Comparison of ENCODE assay signal across 29 cellular contexts in the genomic region with DNA sequence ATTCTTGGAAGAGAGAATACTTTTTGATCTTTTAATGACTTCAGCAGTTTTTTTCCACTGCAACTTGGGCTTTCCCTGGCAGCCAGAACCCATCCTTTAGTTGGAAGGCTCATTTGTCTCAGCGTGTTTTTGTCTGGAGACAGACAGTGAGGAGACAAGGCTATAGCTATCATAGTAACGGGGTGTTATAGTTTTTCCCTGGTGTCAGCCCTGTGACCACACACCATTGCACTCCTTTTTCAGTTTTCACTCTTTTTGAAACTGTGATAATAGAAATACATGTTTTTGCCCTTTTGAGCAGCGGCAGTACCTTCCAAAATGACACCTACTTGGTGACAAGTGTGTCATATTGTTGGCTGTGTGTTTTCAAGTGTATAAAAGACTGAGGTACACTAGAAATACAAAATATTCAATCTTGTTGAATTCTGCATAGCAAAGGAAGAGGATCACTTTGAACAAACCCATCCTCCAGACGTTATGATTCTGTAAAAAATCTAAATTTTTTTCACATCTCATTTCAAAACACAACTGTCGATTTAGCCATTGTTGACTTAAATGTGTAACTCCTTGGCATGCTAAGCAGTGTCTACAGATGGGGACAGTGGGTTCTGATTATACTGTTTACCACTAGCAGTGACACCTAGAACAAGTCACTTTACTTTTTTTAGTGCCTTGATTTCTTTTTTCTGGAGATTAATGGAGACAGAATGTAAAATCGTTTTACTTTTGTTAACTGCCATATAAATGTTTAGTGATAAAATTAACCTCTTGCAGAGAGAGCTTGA.
"Had no signal": no experiment of that assay in that cellular context is flagged by ENCODE, and none has a peak within 500 bp of the region (broad histone marks: within the 10 kb centered on the region; RNA-seq: fewer than 3 reads in every experiment).

No MANE protein-coding gene starts in this region.

- H3K4me3 Mint-ChIP-seq: naive thymus-derived CD4-positive, alpha-beta T cell; natural killer cell treated with Interleukin-12 subunit alpha and Interleukin-12 subunit beta and Interleukin-15 and Interleukin-18, amount 100 ng/mL, for 72 hours; stimulated activated memory B cell treated with anti-CD40 and anti-IgM and Interleukin-4, amounts not matched to agents 10 μg/mL and 1 μg/mL and 100 μg/mL, for 72 hours; stimulated activated naive CD8-positive, alpha-beta T cell treated with anti-CD3 and anti-CD28 coated beads, Interleukin-15, amount 100 ng/mL, for 72 hours; type B pancreatic cell had no signal

- H3K9me3 Mint-ChIP-seq: natural killer cell treated with Interleukin-12 subunit alpha and Interleukin-12 subunit beta and Interleukin-15 and Interleukin-18, amount 100 ng/mL, for 72 hours; stimulated activated naive CD8-positive, alpha-beta T cell treated with anti-CD3 and anti-CD28 coated beads, Interleukin-15, amount 100 ng/mL, for 72 hours; type B pancreatic cell had no signal

- H3K4me3 ChIP-seq: heart right ventricle, hepatocyte, lower lobe of right lung, mucosa of descending colon, ovary, prostate gland, sigmoid colon, spleen, tibial nerve, uterus had no signal

- H3K27ac Mint-ChIP-seq: naive thymus-derived CD4-positive, alpha-beta T cell; natural killer cell treated with Interleukin-12 subunit alpha and Interleukin-12 subunit beta and Interleukin-15 and Interleukin-18, amount 100 ng/mL, for 72 hours; stimulated activated memory B cell treated with anti-CD40 and anti-IgM and Interleukin-4, amounts not matched to agents 10 μg/mL and 1 μg/mL and 100 μg/mL, for 72 hours; stimulated activated naive CD8-positive, alpha-beta T cell treated with anti-CD3 and anti-CD28 coated beads, Interleukin-15, amount 100 ng/mL, for 72 hours; type B pancreatic cell had no signal

- H3K36me3 Mint-ChIP-seq: type B pancreatic cell had no signal

- DNase-seq: heart right ventricle; islet precursor cell; left ventricle myocardium superior; lower lobe of right lung; mammary epithelial cell; mesenchymal stem cell; midbrain; mucosa of descending colon; naive thymus-derived CD4-positive, alpha-beta T cell; ovary; posterior cingulate gyrus; retina; right cardiac atrium; sigmoid colon; small intestine; spleen; stimulated activated CD4-positive, alpha-beta T cell treated with anti-CD3 and anti-CD28 coated beads, Interleukin-2, amount 100 ng/mL, for 48 hours; stimulated activated CD4-positive, alpha-beta T cell treated with anti-CD3 and anti-CD28 coated beads, Interleukin-4, amount 100 ng/mL, for 4 hours; stimulated activated CD8-positive, alpha-beta memory T cell treated with anti-CD3 and anti-CD28 coated beads, Interleukin-4, amount 100 ng/mL, for 48 hours; stimulated activated naive CD4-positive, alpha-beta T cell treated with Interleukin-2 at 50 U/mL for 16 hours; stimulated activated naive CD8-positive, alpha-beta T cell treated with anti-CD3 and anti-CD28 coated beads, Interleukin-15, amount 100 ng/mL, for 72 hours; substantia nigra; uterus had no signal

- H3K27me3 Mint-ChIP-seq: naive thymus-derived CD4-positive, alpha-beta T cell; natural killer cell treated with Interleukin-12 subunit alpha and Interleukin-12 subunit beta and Interleukin-15 and Interleukin-18, amount 100 ng/mL, for 72 hours; stimulated activated memory B cell treated with anti-CD40 and anti-IgM and Interleukin-4, amounts not matched to agents 10 μg/mL and 1 μg/mL and 100 μg/mL, for 72 hours; stimulated activated naive CD8-positive, alpha-beta T cell treated with anti-CD3 and anti-CD28 coated beads, Interleukin-15, amount 100 ng/mL, for 72 hours; type B pancreatic cell had no signal

- H3K27ac ChIP-seq: heart right ventricle, hepatocyte, lower lobe of right lung, ovary, prostate gland, sigmoid colon, spleen, tibial nerve, uterus had no signal

- H3K36me3 ChIP-seq: lower lobe of right lung, ovary, prostate gland, sigmoid colon, uterus had no signal

- H3K79me2 ChIP-seq: hepatocyte had no signal

- H2AFZ ChIP-seq: hepatocyte had no signal

- H3K9me3 ChIP-seq: lower lobe of right lung, mucosa of descending colon, ovary, prostate gland, sigmoid colon, tibial nerve, uterus had no signal

- H3K4me1 Mint-ChIP-seq: stimulated activated memory B cell treated with anti-CD40 and anti-IgM and Interleukin-4, amounts not matched to agents 10 μg/mL and 1 μg/mL and 100 μg/mL, for 72 hours; stimulated activated naive CD8-positive, alpha-beta T cell treated with anti-CD3 and anti-CD28 coated beads, Interleukin-15, amount 100 ng/mL, for 72 hours had no signal

- H3K4me2 ChIP-seq: hepatocyte had no signal

- FAIRE-seq: small intestine had no signal

- H3K27me3 ChIP-seq: heart right ventricle, hepatocyte, ovary, sigmoid colon, spleen, tibial nerve, uterus had no signal

- H3K4me1 ChIP-seq: lower lobe of right lung, prostate gland, spleen, tibial nerve, uterus had no signal

- ATAC-seq: heart right ventricle; left ventricle myocardium superior; lower lobe of right lung; mucosa of descending colon; naive thymus-derived CD4-positive, alpha-beta T cell; natural killer cell treated with Interleukin-12 subunit alpha and Interleukin-12 subunit beta and Interleukin-15 and Interleukin-18, amount 100 ng/mL, for 72 hours; right cardiac atrium; stimulated activated memory B cell treated with anti-CD40 and anti-IgM and Interleukin-4, amounts not matched to agents 10 μg/mL and 1 μg/mL and 100 μg/mL, for 72 hours; stimulated activated naive CD8-positive, alpha-beta T cell treated with anti-CD3 and anti-CD28 coated beads, Interleukin-15, amount 100 ng/mL, for 72 hours had no signal
